ENCODE assay signal across 2 cellular contexts in genomic region chr13:40024962-40025714, GRCh38.
TF ChIP-seq lines count a peak whose summit lies in the region.

No MANE protein-coding gene starts in this region.

TF ChIP-seq in liver, 16 proteins besides CTCF, POLR2A, EP300 and RAD21:
- peak; percentile 55 to 57 for TF ChIP-seq RXRA (IDR thresholded peaks at IDR 0.05)
- peak; percentile 48 for TF ChIP-seq NR2F2 (IDR thresholded peaks at IDR 0.05)
- no peak for TF ChIP-seq REST (IDR thresholded peaks at IDR 0.05)
- TF ChIP-seq SP1 (IDR thresholded peaks at IDR 0.05) = no peak
- TF ChIP-seq ZBTB33 (IDR thresholded peaks at IDR 0.05) = no peak
- TF ChIP-seq FOXA2 (IDR thresholded peaks at IDR 0.05) = no peak
- no peak for TF ChIP-seq HNF4G (IDR thresholded peaks at IDR 0.05)

TF ChIP-seq in HepG2, 621 proteins besides CTCF, POLR2A, EP300 and RAD21:
- TF ChIP-seq ZSCAN22 (CRISPR knock-in tag; IDR thresholded peaks at IDR 0.05) = no peak
- no peak for TF ChIP-seq ZNF883 (CRISPR knock-in tag; IDR thresholded peaks at IDR 0.05; ENCODE audit: not compliant biosample characterization)
- TF ChIP-seq ZNF556 (CRISPR knock-in tag; IDR thresholded peaks at IDR 0.05; ENCODE audit: borderline replicate concordance) = no peak
- no peak for TF ChIP-seq ZNF350 (CRISPR knock-in tag; IDR thresholded peaks at IDR 0.05; ENCODE audit: borderline replicate concordance, low read depth)
- no peak for TF ChIP-seq ZNF691 (CRISPR knock-in tag; IDR thresholded peaks at IDR 0.05; ENCODE audit: borderline replicate concordance, low read depth)
- no peak for TF ChIP-seq ZNF280D (CRISPR knock-in tag; IDR thresholded peaks at IDR 0.05)
- TF ChIP-seq GZF1 (CRISPR knock-in tag; IDR thresholded peaks at IDR 0.05) = no peak
- no peak for TF ChIP-seq NFIC (IDR thresholded peaks at IDR 0.05; ENCODE audit: low read length)
- no peak for TF ChIP-seq ZNF704 (CRISPR knock-in tag; IDR thresholded peaks at IDR 0.05; ENCODE audit: borderline replicate concordance)
- no peak for TF ChIP-seq ZNF451 (CRISPR knock-in tag; IDR thresholded peaks at IDR 0.05)
- TF ChIP-seq PREB (CRISPR knock-in tag; IDR thresholded peaks at IDR 0.05) = no peak
- TF ChIP-seq ZNF761 (CRISPR knock-in tag; conservative IDR thresholded peaks at IDR 0.05) = no peak
- no peak for TF ChIP-seq SATB2 (CRISPR knock-in tag; IDR thresholded peaks at IDR 0.05)
- TF ChIP-seq MED1 (CRISPR knock-in tag; IDR thresholded peaks at IDR 0.05) = no peak
- TF ChIP-seq MTA3 (CRISPR knock-in tag; IDR thresholded peaks at IDR 0.05) = no peak
- no peak for TF ChIP-seq AFF4 (CRISPR knock-in tag; IDR thresholded peaks at IDR 0.05)
- no peak for TF ChIP-seq NAIF1 (CRISPR knock-in tag; IDR thresholded peaks at IDR 0.05; ENCODE audit: borderline replicate concordance)
